Comparison of ENCODE assay signal across 1 cellular context in genomic region chr22:42960146-42960509, GRCh38.
TF ChIP-seq lines count a peak whose summit lies in the region.

No MANE protein-coding gene starts in this region.

TF ChIP-seq in K562, 482 proteins besides CTCF, POLR2A, EP300 and RAD21 (continued from another document):
- 0 out of 6 replicates have a peak, but pooled peaks of 1 of the 3 experiments have one; percentile 4 for TF ChIP-seq ZBTB11 (CRISPR knock-in tag; IDR thresholded peaks at IDR 0.05)
- TF ChIP-seq PKNOX1 (IDR thresholded peaks at IDR 0.05): peak; percentile 53
